In the genomic region with DNA sequence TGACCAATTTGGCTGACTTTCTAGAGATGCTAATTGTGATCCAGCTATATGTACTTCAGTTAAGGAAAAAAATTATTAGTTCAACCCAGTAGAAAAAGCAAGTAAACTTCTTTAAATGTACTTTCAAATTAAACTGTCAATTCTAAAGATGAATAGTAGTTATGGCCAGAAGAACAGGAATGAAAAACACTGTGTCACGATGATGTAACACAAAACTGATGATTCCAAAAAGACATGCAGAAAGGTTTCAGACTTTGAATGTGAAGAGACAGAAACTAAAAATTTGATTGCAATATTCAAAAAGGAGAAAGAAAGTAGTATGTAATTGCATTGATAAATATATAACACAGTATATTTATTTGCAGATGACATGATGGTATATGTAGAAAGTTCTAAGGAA, we compare ENCODE assay signal across 31 cellular contexts.
"Had no signal": no experiment of that assay in that cellular context is flagged by ENCODE, and none has a peak within 500 bp of the region (broad histone marks: within the 10 kb centered on the region; RNA-seq: fewer than 3 reads in every experiment).

No MANE protein-coding gene starts in this region.

- DNase-seq: activated B cell treated with CpG ODN at 0.5 μM for 24 hours; activated CD4-positive, alpha-beta memory T cell treated with anti-CD3 and anti-CD28 coated beads, Interleukin-2, amount 10 ng/mL, durations not matched to agents 7 days and 5 days; activated CD4-positive, alpha-beta T cell treated with anti-CD3 and anti-CD28 coated beads for 48 hours; activated CD8-positive, alpha-beta memory T cell treated with anti-CD3 and anti-CD28 coated beads, Interleukin-2, amount 50 U/mL, for 48 hours; activated gamma-delta T cell; activated naive CD4-positive, alpha-beta T cell; activated naive CD4-positive, alpha-beta T cell treated with anti-CD3 and anti-CD28 coated beads, Interleukin-2, amount 10 ng/mL, durations not matched to agents 7 days and 5 days; activated naive CD8-positive, alpha-beta T cell treated with anti-CD3 and anti-CD28 coated beads, Interleukin-2, amount 10 ng/mL, durations not matched to agents 7 days and 5 days; activated T-cell treated with anti-CD3 and anti-CD28 coated beads for 4 hours; activated T-cell treated with anti-CD3 and anti-CD28 coated beads, Interleukin-2, amount 50 U/mL, for 24 hours; activated T-cell treated with anti-CD3 and anti-CD28 coated beads, Interleukin-2, amount 50 U/mL, for 72 hours; central memory CD4-positive, alpha-beta T cell; cerebellar nuclear complex; colonic mucosa; effector CD8-positive, alpha-beta T cell; esophagus squamous epithelium; gastrocnemius medialis; glutamatergic neuron; heart left ventricle; T-helper 17 cell; T1000; WERI-Rb-1 had no signal

- H3K27ac ChIP-seq: ascending aorta, breast epithelium, cardiac muscle cell, colonic mucosa, epithelial cell of prostate, esophagus squamous epithelium, foreskin keratinocyte, gastrocnemius medialis, heart left ventricle, WERI-Rb-1 had no signal

- H3K27me3 ChIP-seq: ascending aorta, breast epithelium, cardiac muscle cell, colonic mucosa, esophagus squamous epithelium, foreskin keratinocyte, gastrocnemius medialis, heart left ventricle had no signal

- ATAC-seq: activated CD4-positive, CD25-positive, alpha-beta regulatory T cell treated with anti-CD3 and anti-CD28 coated beads, Interleukin-2, amount 50 U/mL, for 24 hours; activated naive CD4-positive, alpha-beta T cell treated with anti-CD3 and anti-CD28 coated beads, Interleukin-2, amount 50 U/mL, for 72 hours; activated T-cell treated with anti-CD3 and anti-CD28 coated beads, Interleukin-2, amount 50 U/mL, for 72 hours; foreskin keratinocyte; heart left ventricle; T-helper 17 cell had no signal

- H3K9me3 ChIP-seq: colonic mucosa, esophagus squamous epithelium, gastrocnemius medialis had no signal

- H3K36me3 ChIP-seq: ascending aorta, breast epithelium, cardiac muscle cell, colonic mucosa, esophagus squamous epithelium, gastrocnemius medialis, heart left ventricle, WERI-Rb-1 had no signal

- H3K4me3 ChIP-seq: ascending aorta, breast epithelium, cardiac muscle cell, colonic mucosa, esophagus squamous epithelium, gastrocnemius medialis, heart left ventricle had no signal

- H3K4me1 ChIP-seq: ascending aorta, breast epithelium, colonic mucosa, esophagus squamous epithelium, foreskin keratinocyte, gastrocnemius medialis had no signal

- FAIRE-seq: endometrium, endothelial cell of umbilical vein had no signal
